Comparison of ENCODE assay signal across 8 cellular contexts in the genomic region with DNA sequence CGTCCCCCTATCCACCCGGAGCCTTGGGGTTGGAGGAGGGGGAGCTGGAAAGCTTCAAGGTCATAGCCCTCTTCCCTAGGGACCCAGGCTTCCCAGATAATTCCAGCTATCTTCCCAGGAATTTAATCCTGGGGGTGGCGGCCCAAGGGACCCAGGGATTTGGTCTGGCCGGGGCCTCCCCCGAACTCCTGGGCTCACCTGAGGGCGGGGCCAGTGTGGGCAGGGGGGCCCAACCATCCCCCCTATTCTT. TPM values are rescaled to one million over a fixed set of nuclear protein-coding genes. Genes with fewer than 3 reads are reported as not detected.
A peak's percentile ranks its signal among the peaks of the same experiment; 100 is the strongest.
DNase-seq lines count a peak whose midpoint lies in the region; ATAC-seq, FAIRE-seq and TF ChIP-seq lines count a peak whose summit lies in the region.

No MANE protein-coding gene starts in this region.

- DNase-seq in activated T-cell treated with anti-CD3 and anti-CD28 coated beads, Interleukin-2, amount 50 U/mL, for 4 hours, result no peak
- no peak for DNase-seq in activated T-cell treated with anti-CD3 and anti-CD28 coated beads, Interleukin-2, amount 50 U/mL, for 1 hour
- DNase-seq in adipocyte (ENCODE audit: low read depth) (no peak), HepG2 (ENCODE audit: low spot score) (no peak), tibial artery (no peak), GM13977 (ENCODE audit: low spot score) (no peak), germinal center (ENCODE audit: low spot score) (no peak), NCI-H345 (lab: John Stamatoyannopoulos, UW) (no peak)

- TF ChIP-seq RAD21 in HepG2 (CRISPR knock-in tag; IDR thresholded peaks at IDR 0.05), result no peak

- H3K4me1 Mint-ChIP-seq in activated T-cell treated with anti-CD3 and anti-CD28 coated beads, Interleukin-2, amount 50 U/mL, for 4 hours (ENCODE audit: low read depth), result peaks cover 48% of the 10 kb centered on the region

- no TSS peak for BruUV-seq in HepG2 (replicated peaks; lab: Mats Ljungman, UMichigan)

- POLR2A ChIA-PET in HepG2 (lab: Yijun Ruan, JAX), result interaction anchor here (0.6 to 1.6 kb wide), 6 partner anchors 9 to 130 kb away, joined by 3 to 7 read pairs (median 3); partner anchors contain the start of gene EML2

- H3K36me3 Mint-ChIP-seq in activated T-cell treated with anti-CD3 and anti-CD28 coated beads, Interleukin-2, amount 50 U/mL, for 4 hours (ENCODE audit: insufficient read depth), result no peaks in the 10 kb centered on the region

- H3K9ac ChIP-seq in adipocyte (ENCODE audit: low read length), result peak overlapping the region; percentile 87
- peak overlapping the region; percentile 94 for H3K9ac ChIP-seq in HepG2 (ENCODE audit: insufficient read depth, low read depth, low read length)

- in situ Hi-C loops in HepG2 (cut with HindIII; ENCODE audit: extremely low pct_ligation_motif_present, low pct_unique_long_range_greater_than_20kb), result no loop called here
- in situ Hi-C loops in GM13977 (cut with MboI; ENCODE audit: low pct_unique_long_range_greater_than_20kb, low sequenced_read_pairs, unreplicated experiment), result no loop called here

- H3K27me3 ChIP-seq in adipocyte (replicated peaks; ENCODE audit: control insufficient read depth, insufficient read depth, low read length), result no peaks in the 10 kb centered on the region
- H3K27me3 ChIP-seq in HepG2 (ENCODE audit: control insufficient read depth in 1 of 2, insufficient read depth in 2 of 2, low read length in 2 of 2), result no peaks in the 10 kb centered on the region; a peak in 1 of 5 replicates
- no peaks in the 10 kb centered on the region for H3K27me3 ChIP-seq in tibial artery

- H4K20me1 ChIP-seq in HepG2 (ENCODE audit: insufficient read depth, low read length), result 0 out of 2 replicates have a peak, but pooled peaks cover 5% of the 10 kb centered on the region

- TF ChIP-seq CTCF in HepG2 (CRISPR knock-in tag; IDR thresholded peaks at IDR 0.05) (no peak), tibial artery (IDR thresholded peaks at IDR 0.05) (no peak), GM13977 (IDR thresholded peaks at IDR 0.05; ENCODE audit: extremely low read depth, insufficient read depth, missing control alignments) (no peak)

- TF ChIP-seq POLR2A in HepG2 (IDR thresholded peaks at IDR 0.05; ENCODE audit: insufficient read depth in 1 of 2, low read depth in 2 of 2, low read length in 2 of 2), result no peak

- CTCF ChIA-PET in HepG2 (lab: Yijun Ruan, JAX; ENCODE audit: low intra/inter-chr PET ratio, low total read pairs), result no interaction called here

- H3K36me3 ChIP-seq in adipocyte (ENCODE audit: control insufficient read depth, insufficient read depth, low read length, severe bottlenecking) (no peaks in the 10 kb centered on the region), HepG2 (replicated peaks in 1 of 2; ENCODE audit: control insufficient read depth in 1 of 2, insufficient read depth in 2 of 2, low read length in 2 of 2) (peaks cover 4 to 6% of the 10 kb centered on the region in 2 experiments; a peak in 1 of 5 replicates), tibial artery (no peaks in the 10 kb centered on the region)

- ATAC-seq in activated T-cell treated with anti-CD3 and anti-CD28 coated beads, Interleukin-2, amount 50 U/mL, for 4 hours, result no peak
- ATAC-seq in HepG2, result no peak

- H3K27me3 Mint-ChIP-seq in activated T-cell treated with anti-CD3 and anti-CD28 coated beads, Interleukin-2, amount 50 U/mL, for 4 hours (ENCODE audit: low read depth), result no peaks in the 10 kb centered on the region

- peak overlapping the region; percentile 99 for H3K4me2 ChIP-seq in HepG2 (ENCODE audit: low read depth, low read length)

- no peak overlapping the region for H2AFZ ChIP-seq in HepG2 (ENCODE audit: low read length)

- H3K4me3 Mint-ChIP-seq in activated T-cell treated with anti-CD3 and anti-CD28 coated beads, Interleukin-2, amount 50 U/mL, for 4 hours, result peak overlapping the region; percentile 88

- peaks cover 50% of the 10 kb centered on the region for H3K79me2 ChIP-seq in HepG2 (ENCODE audit: insufficient read depth, low read length)

- intact Hi-C loops in HepG2 (cut with micrococcal nuclease; ENCODE audit: unreplicated experiment) (no loop called here), tibial artery (cut with DNase I; ENCODE audit: low total_unique reads) (no loop called here)

- no CpG with 5 or more reads among the region's 6 CpGs for WGBS in HepG2 (ENCODE audit: low lambda C conversion rate)

- no peaks in the 10 kb centered on the region for H3K9me3 Mint-ChIP-seq in activated T-cell treated with anti-CD3 and anti-CD28 coated beads, Interleukin-2, amount 50 U/mL, for 4 hours

- no peaks in the 10 kb centered on the region for H3K9me3 ChIP-seq in adipocyte (ENCODE audit: control insufficient read depth, low read length)
- H3K9me3 ChIP-seq in HepG2 (ENCODE audit: low read length), result no peaks in the 10 kb centered on the region
- H3K9me3 ChIP-seq in tibial artery, result no peaks in the 10 kb centered on the region

- H3K4me3 ChIP-seq in adipocyte (ENCODE audit: low read length), result peak overlapping the region; percentile 90
- peak overlapping the region; percentile 92 to 100 (median 96) for H3K4me3 ChIP-seq in HepG2 (replicated peaks in 1 of 3; ENCODE audit: insufficient read depth in 1 of 3, low read depth in 2 of 3, low read length in 3 of 3)
- H3K4me3 ChIP-seq in tibial artery, result peak overlapping the region; percentile 86 to 91

- no peak for TF ChIP-seq EP300 in HepG2 (IDR thresholded peaks at IDR 0.05; ENCODE audit: low read depth in 2 of 2, low read length in 2 of 2)
- no peak for TF ChIP-seq EP300 in HepG2 (CRISPR knock-in tag; IDR thresholded peaks at IDR 0.05; ENCODE audit: borderline replicate concordance)

- H3K27ac ChIP-seq in HepG2 (ENCODE audit: extremely low read length, insufficient read depth, low read length) (peak overlapping the region; percentile 77), tibial artery (peak overlapping the region; percentile 89 to 93)

- H3K4me1 ChIP-seq in adipocyte (ENCODE audit: control insufficient read depth, insufficient read depth, low read length) (peaks cover 13% of the 10 kb centered on the region), HepG2 (ENCODE audit: insufficient read depth, low read length) (peaks cover 60% of the 10 kb centered on the region), tibial artery (peaks cover 0 to 46% (median 25%) of the 10 kb centered on the region in 4 donors)

- no peak for FAIRE-seq in HepG2 (lab: Jason Lieb, UNC)

RNA-seq across cellular contexts. Expression of gene VASP, which starts 1.3 kb away (rescaled TPM):
- 100 to 1,000 TPM; 135 to 164 (median 157) TPM for total RNA-seq in activated T-cell treated with anti-CD3 and anti-CD28 coated beads, Interleukin-2, amount 50 U/mL, for 4 hours
- 64.6 and 67.1 TPM in 2 replicates for total RNA-seq in HepG2 (2016; rRNA removed; fragmentation: Illumina TruSeq; extraction: Trizol)
- 22.8 and 24.0 TPM in 2 replicates for total RNA-seq in HepG2 (2016; cell fraction: cytosol; rRNA removed; fragmentation: Illumina TruSeq; extraction: Trizol; ENCODE audit: low read depth)
- 60.7 and 68.5 TPM in 2 replicates for total RNA-seq in HepG2 (2016; cell fraction: insoluble cytoplasmic fraction; rRNA removed; fragmentation: Illumina TruSeq; extraction: Trizol)
- total RNA-seq in HepG2 (2016; cell fraction: membrane; rRNA removed; fragmentation: Illumina TruSeq; extraction: Trizol), result 55.3 and 59.3 TPM in 2 replicates
- 38.8 and 40.6 TPM in 2 replicates for total RNA-seq in HepG2 (2016; cell fraction: nucleus; rRNA removed; fragmentation: Illumina TruSeq; extraction: Trizol)
- polyA plus RNA-seq in HepG2 (2011; rRNA removed), result 41.8 and 49.1 TPM in 2 replicates
- 29.9 and 46.4 TPM in 2 replicates for polyA plus RNA-seq in HepG2 (2011; cell fraction: cytosol; rRNA removed)
- 78.2 and 83.1 TPM in 2 replicates for polyA plus RNA-seq in HepG2 (2011; cell fraction: nucleus; rRNA removed)
- polyA plus RNA-seq in HepG2 (2012), result 30.9 and 35.9 TPM in 2 replicates
- polyA plus RNA-seq in HepG2 (2016; cell fraction: cytosol; fragmentation: Illumina TruSeq; extraction: Trizol; ENCODE audit: low read depth), result 20.6 and 22.3 TPM in 2 replicates
- polyA plus RNA-seq in HepG2 (2016; cell fraction: insoluble cytoplasmic fraction; fragmentation: Illumina TruSeq; extraction: Trizol; ENCODE audit: low read depth), result 75.4 and 76.4 TPM in 2 replicates
- 40.8 and 44.1 TPM in 2 replicates for polyA plus RNA-seq in HepG2 (2016; cell fraction: membrane; fragmentation: Illumina TruSeq; extraction: Trizol; ENCODE audit: low read depth)
- polyA plus RNA-seq in HepG2 (2016; cell fraction: nucleus; fragmentation: Illumina TruSeq; extraction: Trizol; ENCODE audit: insufficient read depth, low read depth), result 70.9 and 74.4 TPM in 2 replicates
- 38.0 and 110 TPM in 2 replicates for polyA minus RNA-seq in HepG2 (2011; rRNA and poly(A)+ RNA removed; ENCODE audit: low replicate concordance)
- 36.7 and 47.2 TPM in 2 replicates for polyA minus RNA-seq in HepG2 (2011; cell fraction: cytosol; rRNA and poly(A)+ RNA removed)
- polyA minus RNA-seq in HepG2 (2011; cell fraction: nucleus; rRNA and poly(A)+ RNA removed), result 31.7 and 50.2 TPM in 2 replicates

RNA-seq across cellular contexts. Expression of gene PPM1N, which starts 10.4 kb away (rescaled TPM):
- 1 to 10 TPM; 1.1 to 1.4 (median 1.3) TPM for total RNA-seq in activated T-cell treated with anti-CD3 and anti-CD28 coated beads, Interleukin-2, amount 50 U/mL, for 4 hours
- 0.31 and 0.67 TPM in 2 replicates for total RNA-seq in HepG2 (2016; rRNA removed; fragmentation: Illumina TruSeq; extraction: Trizol)
- 0.53 and 0.71 TPM in 2 replicates for total RNA-seq in HepG2 (2016; cell fraction: cytosol; rRNA removed; fragmentation: Illumina TruSeq; extraction: Trizol; ENCODE audit: low read depth)
- total RNA-seq in HepG2 (2016; cell fraction: insoluble cytoplasmic fraction; rRNA removed; fragmentation: Illumina TruSeq; extraction: Trizol), result 0.48 and 0.91 TPM in 2 replicates
- total RNA-seq in HepG2 (2016; cell fraction: membrane; rRNA removed; fragmentation: Illumina TruSeq; extraction: Trizol), result 0.72 and 1.2 TPM in 2 replicates
- not detected in 2 replicates for total RNA-seq in HepG2 (2016; cell fraction: nucleus; rRNA removed; fragmentation: Illumina TruSeq; extraction: Trizol)
- 1.3 and 1.8 TPM in 2 replicates for polyA plus RNA-seq in HepG2 (2011; rRNA removed)
- polyA plus RNA-seq in HepG2 (2011; cell fraction: cytosol; rRNA removed), result 2.6 TPM in 2 replicates
- 1.1 and 2.1 TPM in 2 replicates for polyA plus RNA-seq in HepG2 (2011; cell fraction: nucleus; rRNA removed)
- 1.4 and 1.9 TPM in 2 replicates for polyA plus RNA-seq in HepG2 (2012)
- 0.86 and 1.5 TPM in 2 replicates for polyA plus RNA-seq in HepG2 (2016; cell fraction: cytosol; fragmentation: Illumina TruSeq; extraction: Trizol; ENCODE audit: low read depth)
- polyA plus RNA-seq in HepG2 (2016; cell fraction: insoluble cytoplasmic fraction; fragmentation: Illumina TruSeq; extraction: Trizol; ENCODE audit: low read depth), result 0.76 TPM in 1 of 2 replicates, not detected in the other
- polyA plus RNA-seq in HepG2 (2016; cell fraction: membrane; fragmentation: Illumina TruSeq; extraction: Trizol; ENCODE audit: low read depth), result 0.77 and 1.1 TPM in 2 replicates
- polyA plus RNA-seq in HepG2 (2016; cell fraction: nucleus; fragmentation: Illumina TruSeq; extraction: Trizol; ENCODE audit: insufficient read depth, low read depth), result 1.2 TPM in 1 of 2 replicates, not detected in the other
- polyA minus RNA-seq in HepG2 (2011; rRNA and poly(A)+ RNA removed; ENCODE audit: low replicate concordance), result 0.23 TPM in 1 of 2 replicates, not detected in the other
- polyA minus RNA-seq in HepG2 (2011; cell fraction: cytosol; rRNA and poly(A)+ RNA removed), result not detected in 2 replicates
- 0.50 TPM in 1 of 2 replicates, not detected in the other for polyA minus RNA-seq in HepG2 (2011; cell fraction: nucleus; rRNA and poly(A)+ RNA removed)

RNA-seq across cellular contexts. Expression of gene RTN2, which starts 11.8 kb away (rescaled TPM):
- 1 to 10 TPM in 2 of 3 donors, under 1 TPM in 1; 0.83 to 1.5 (median 1.5) TPM for total RNA-seq in activated T-cell treated with anti-CD3 and anti-CD28 coated beads, Interleukin-2, amount 50 U/mL, for 4 hours
- 2.1 and 2.9 TPM in 2 replicates for total RNA-seq in HepG2 (2016; rRNA removed; fragmentation: Illumina TruSeq; extraction: Trizol)
- 5.1 and 6.2 TPM in 2 replicates for total RNA-seq in HepG2 (2016; cell fraction: cytosol; rRNA removed; fragmentation: Illumina TruSeq; extraction: Trizol; ENCODE audit: low read depth)
- total RNA-seq in HepG2 (2016; cell fraction: insoluble cytoplasmic fraction; rRNA removed; fragmentation: Illumina TruSeq; extraction: Trizol), result 2.0 and 3.5 TPM in 2 replicates
- 6.2 and 8.3 TPM in 2 replicates for total RNA-seq in HepG2 (2016; cell fraction: membrane; rRNA removed; fragmentation: Illumina TruSeq; extraction: Trizol)
- total RNA-seq in HepG2 (2016; cell fraction: nucleus; rRNA removed; fragmentation: Illumina TruSeq; extraction: Trizol), result 2.3 and 2.8 TPM in 2 replicates
- 17.1 and 18.0 TPM in 2 replicates for polyA plus RNA-seq in HepG2 (2011; rRNA removed)
- polyA plus RNA-seq in HepG2 (2011; cell fraction: cytosol; rRNA removed), result 13.2 and 17.0 TPM in 2 replicates
- 12.6 and 14.7 TPM in 2 replicates for polyA plus RNA-seq in HepG2 (2011; cell fraction: nucleus; rRNA removed)
- 11.2 and 15.2 TPM in 2 replicates for polyA plus RNA-seq in HepG2 (2012)
- 8.6 and 9.5 TPM in 2 replicates for polyA plus RNA-seq in HepG2 (2016; cell fraction: cytosol; fragmentation: Illumina TruSeq; extraction: Trizol; ENCODE audit: low read depth)
- polyA plus RNA-seq in HepG2 (2016; cell fraction: insoluble cytoplasmic fraction; fragmentation: Illumina TruSeq; extraction: Trizol; ENCODE audit: low read depth), result 3.9 and 4.7 TPM in 2 replicates
- 9.5 and 9.7 TPM in 2 replicates for polyA plus RNA-seq in HepG2 (2016; cell fraction: membrane; fragmentation: Illumina TruSeq; extraction: Trizol; ENCODE audit: low read depth)
- polyA plus RNA-seq in HepG2 (2016; cell fraction: nucleus; fragmentation: Illumina TruSeq; extraction: Trizol; ENCODE audit: insufficient read depth, low read depth), result 11.0 and 11.5 TPM in 2 replicates
- polyA minus RNA-seq in HepG2 (2011; rRNA and poly(A)+ RNA removed; ENCODE audit: low replicate concordance), result 6.0 and 30.0 TPM in 2 replicates
- 7.6 and 8.3 TPM in 2 replicates for polyA minus RNA-seq in HepG2 (2011; cell fraction: cytosol; rRNA and poly(A)+ RNA removed)
- 7.1 and 7.6 TPM in 2 replicates for polyA minus RNA-seq in HepG2 (2011; cell fraction: nucleus; rRNA and poly(A)+ RNA removed)

RNA-seq across cellular contexts. Expression of gene FOSB, which starts 40.8 kb away (rescaled TPM):
- total RNA-seq in activated T-cell treated with anti-CD3 and anti-CD28 coated beads, Interleukin-2, amount 50 U/mL, for 4 hours, result 10 to 100 TPM; 10.5 to 13.4 (median 13.2) TPM
- total RNA-seq in HepG2 (2016; rRNA removed; fragmentation: Illumina TruSeq; extraction: Trizol), result 0.21 and 6.0 TPM in 2 replicates
- 0.79 and 0.91 TPM in 2 replicates for total RNA-seq in HepG2 (2016; cell fraction: cytosol; rRNA removed; fragmentation: Illumina TruSeq; extraction: Trizol; ENCODE audit: low read depth)
- 0.37 and 5.7 TPM in 2 replicates for total RNA-seq in HepG2 (2016; cell fraction: insoluble cytoplasmic fraction; rRNA removed; fragmentation: Illumina TruSeq; extraction: Trizol)
- total RNA-seq in HepG2 (2016; cell fraction: membrane; rRNA removed; fragmentation: Illumina TruSeq; extraction: Trizol), result 0.93 and 1.2 TPM in 2 replicates
- total RNA-seq in HepG2 (2016; cell fraction: nucleus; rRNA removed; fragmentation: Illumina TruSeq; extraction: Trizol), result 17.8 and 18.2 TPM in 2 replicates
- polyA plus RNA-seq in HepG2 (2011; rRNA removed), result 2.8 TPM in 2 replicates
- polyA plus RNA-seq in HepG2 (2011; cell fraction: cytosol; rRNA removed), result 0.67 and 0.69 TPM in 2 replicates
- 23.1 and 35.9 TPM in 2 replicates for polyA plus RNA-seq in HepG2 (2011; cell fraction: nucleus; rRNA removed)
- 0.51 and 1.1 TPM in 2 replicates for polyA plus RNA-seq in HepG2 (2012)
- polyA plus RNA-seq in HepG2 (2016; cell fraction: cytosol; fragmentation: Illumina TruSeq; extraction: Trizol; ENCODE audit: low read depth), result not detected in 2 replicates
- 0.35 and 0.74 TPM in 2 replicates for polyA plus RNA-seq in HepG2 (2016; cell fraction: insoluble cytoplasmic fraction; fragmentation: Illumina TruSeq; extraction: Trizol; ENCODE audit: low read depth)
- polyA plus RNA-seq in HepG2 (2016; cell fraction: membrane; fragmentation: Illumina TruSeq; extraction: Trizol; ENCODE audit: low read depth), result 0.17 and 0.41 TPM in 2 replicates
- 17.9 and 36.0 TPM in 2 replicates for polyA plus RNA-seq in HepG2 (2016; cell fraction: nucleus; fragmentation: Illumina TruSeq; extraction: Trizol; ENCODE audit: insufficient read depth, low read depth)
- 16.2 and 24.3 TPM in 2 replicates for polyA minus RNA-seq in HepG2 (2011; rRNA and poly(A)+ RNA removed; ENCODE audit: low replicate concordance)
- 1.5 and 2.2 TPM in 2 replicates for polyA minus RNA-seq in HepG2 (2011; cell fraction: cytosol; rRNA and poly(A)+ RNA removed)
- 32.3 and 48.2 TPM in 2 replicates for polyA minus RNA-seq in HepG2 (2011; cell fraction: nucleus; rRNA and poly(A)+ RNA removed)
